In genomic region chr12:131137009-131137835, GRCh38 we compare ENCODE assay signal across 14 cellular contexts.
"Had no signal": no experiment of that assay in that cellular context is flagged by ENCODE, and none has a peak within 500 bp of the region (broad histone marks: within the 10 kb centered on the region; RNA-seq: fewer than 3 reads in every experiment).

No MANE protein-coding gene starts in this region.

- H3K4me1 ChIP-seq: colonic mucosa, foreskin keratinocyte, psoas muscle had no signal

- H3K4me1 Mint-ChIP-seq: activated CD8-positive, alpha-beta memory T cell treated with anti-CD3 and anti-CD28 coated beads, Interleukin-2, amount 10 ng/mL, durations not matched to agents 7 days and 5 days; natural killer cell had no signal

- H3K4me3 ChIP-seq: colonic mucosa, psoas muscle, testis, upper lobe of left lung had no signal

- H3K27me3 ChIP-seq: colonic mucosa, foreskin keratinocyte, testis, upper lobe of left lung had no signal

- H3K27me3 Mint-ChIP-seq: activated CD8-positive, alpha-beta memory T cell treated with anti-CD3 and anti-CD28 coated beads, Interleukin-2, amount 10 ng/mL, durations not matched to agents 7 days and 5 days; activated T-cell treated with anti-CD3 and anti-CD28 coated beads, Interleukin-2, amount 50 U/mL, for 24 hours; stimulated activated naive CD8-positive, alpha-beta T cell treated with anti-CD3 and anti-CD28 coated beads, Interleukin-15, Interleukin-2, amounts not matched to agents 100 ng/mL and 50 ng/mL, for 24 hours; T-cell had no signal

- H3K9me3 Mint-ChIP-seq: activated naive CD4-positive, alpha-beta T cell treated with anti-CD3 and anti-CD28 coated beads, Interleukin-2, amount 50 U/mL, for 72 hours; activated T-cell treated with anti-CD3 and anti-CD28 coated beads, Interleukin-2, amount 50 U/mL, for 24 hours; natural killer cell; stimulated activated naive CD8-positive, alpha-beta T cell treated with anti-CD3 and anti-CD28 coated beads, Interleukin-15, Interleukin-2, amounts not matched to agents 100 ng/mL and 50 ng/mL, for 24 hours; T-cell had no signal

- H3K27ac ChIP-seq: colonic mucosa, foreskin keratinocyte, psoas muscle, testis, upper lobe of left lung had no signal

- H3K4me3 Mint-ChIP-seq: activated CD8-positive, alpha-beta memory T cell treated with anti-CD3 and anti-CD28 coated beads, Interleukin-2, amount 10 ng/mL, durations not matched to agents 7 days and 5 days; activated T-cell treated with anti-CD3 and anti-CD28 coated beads, Interleukin-2, amount 50 U/mL, for 24 hours; natural killer cell; stimulated activated naive CD8-positive, alpha-beta T cell treated with anti-CD3 and anti-CD28 coated beads, Interleukin-15, Interleukin-2, amounts not matched to agents 100 ng/mL and 50 ng/mL, for 24 hours; T-cell had no signal

- H3K9me3 ChIP-seq: colonic mucosa, psoas muscle, testis, upper lobe of left lung had no signal

- DNase-seq: activated CD4-positive, CD25-positive, alpha-beta regulatory T cell treated with anti-CD3 and anti-CD28 coated beads, Interleukin-2, amount 50 U/mL, for 72 hours; activated CD8-positive, alpha-beta memory T cell treated with anti-CD3 and anti-CD28 coated beads, Interleukin-2, amount 10 ng/mL, durations not matched to agents 7 days and 5 days; activated T-cell treated with anti-CD3 and anti-CD28 coated beads, Interleukin-2, amount 50 U/mL, for 24 hours; colonic mucosa; effector CD8-positive, alpha-beta T cell; foreskin keratinocyte; mesenchymal stem cell; natural killer cell; psoas muscle; T-cell had no signal

- H3K36me3 Mint-ChIP-seq: activated CD8-positive, alpha-beta memory T cell treated with anti-CD3 and anti-CD28 coated beads, Interleukin-2, amount 10 ng/mL, durations not matched to agents 7 days and 5 days; activated naive CD4-positive, alpha-beta T cell treated with anti-CD3 and anti-CD28 coated beads, Interleukin-2, amount 50 U/mL, for 72 hours; natural killer cell; T-cell had no signal

- H3K36me3 ChIP-seq: colonic mucosa had no signal

- H3K27ac Mint-ChIP-seq: activated CD8-positive, alpha-beta memory T cell treated with anti-CD3 and anti-CD28 coated beads, Interleukin-2, amount 10 ng/mL, durations not matched to agents 7 days and 5 days; activated naive CD4-positive, alpha-beta T cell treated with anti-CD3 and anti-CD28 coated beads, Interleukin-2, amount 50 U/mL, for 72 hours; activated T-cell treated with anti-CD3 and anti-CD28 coated beads, Interleukin-2, amount 50 U/mL, for 24 hours; natural killer cell; stimulated activated naive CD8-positive, alpha-beta T cell treated with anti-CD3 and anti-CD28 coated beads, Interleukin-15, Interleukin-2, amounts not matched to agents 100 ng/mL and 50 ng/mL, for 24 hours; T-cell had no signal
